Comparison of ENCODE assay signal across 24 cellular contexts in the genomic region with DNA sequence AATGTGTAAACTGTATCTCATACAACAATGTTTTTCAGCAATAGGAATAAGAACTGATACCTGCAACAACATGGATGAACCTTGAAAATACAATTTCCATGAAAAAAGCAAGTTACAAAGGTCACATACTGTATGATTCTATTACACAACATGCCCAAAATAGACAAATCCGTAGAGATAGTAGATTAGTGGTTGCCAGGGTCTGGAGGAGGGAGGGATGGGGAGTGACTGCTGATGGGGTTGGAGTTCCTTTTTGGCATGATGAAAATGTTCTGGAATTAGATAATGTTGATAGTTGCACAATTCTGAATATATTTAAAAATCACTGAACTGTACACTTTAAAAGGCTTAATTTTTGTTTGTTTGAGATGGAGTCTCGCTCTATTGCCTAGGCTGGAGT. TPM values are rescaled to one million over a fixed set of nuclear protein-coding genes. Genes with fewer than 3 reads are reported as not detected.
DNase-seq lines count a peak whose midpoint lies in the region; ATAC-seq and TF ChIP-seq lines count a peak whose summit lies in the region.
"Had no signal": no experiment of that assay in that cellular context is flagged by ENCODE, and none has a peak within 500 bp of the region (broad histone marks: within the 10 kb centered on the region; RNA-seq: fewer than 3 reads in every experiment).

No MANE protein-coding gene starts in this region.

- no peak overlapping the region for H2AFZ ChIP-seq in fibroblast of lung (ENCODE audit: low read length)

- TF ChIP-seq POLR2A in heart left ventricle (IDR thresholded peaks at IDR 0.05) (no peak), thyroid gland (IDR thresholded peaks at IDR 0.05) (no peak)

- intact Hi-C loops in heart left ventricle (cut with DNase I) (no loop called here), cardiac septum (cut with DNase I) (no loop called here), left lung (cut with DNase I) (no loop called here), thyroid gland (cut with DNase I) (no loop called here)

- no peaks in the 10 kb centered on the region for H4K20me1 ChIP-seq in fibroblast of lung (ENCODE audit: control insufficient read depth, extremely low read depth, insufficient read depth, low read length)

- TF ChIP-seq CTCF in heart left ventricle (IDR thresholded peaks at IDR 0.05) (no peak), fibroblast of lung (conservative IDR thresholded peaks at IDR 0.05 in 1 of 2, IDR thresholded peaks at IDR 0.05 in 1 of 2; ENCODE audit: low read depth in 1 of 2, low read length in 2 of 2) (no peak), left lung (IDR thresholded peaks at IDR 0.05) (no peak), thyroid gland (IDR thresholded peaks at IDR 0.05) (no peak)

- no peaks in the 10 kb centered on the region for H3K27me3 ChIP-seq in heart left ventricle
- no peaks in the 10 kb centered on the region for H3K27me3 ChIP-seq in fibroblast of lung (ENCODE audit: control insufficient read depth, insufficient read depth, low read length)
- no peaks in the 10 kb centered on the region for H3K27me3 ChIP-seq in left lung
- no peaks in the 10 kb centered on the region for H3K27me3 ChIP-seq in thyroid gland
- H3K27me3 ChIP-seq: BLaER1 treated with 17β-estradiol and CSF1 and Interleukin-3, amounts not matched to agents 10 nM and 100 nM; neutrophil; stomach; tibial artery had no signal

- H3K4me1 ChIP-seq in heart left ventricle (peaks cover 0 to 11% (median 3%) of the 10 kb centered on the region in 12 donors), fibroblast of lung (ENCODE audit: control insufficient read depth, extremely low read depth, insufficient read depth, low read length) (no peaks in the 10 kb centered on the region), left lung (no peaks in the 10 kb centered on the region), thyroid gland (no peaks in the 10 kb centered on the region)
- H3K4me1 ChIP-seq: stomach, tibial artery had no signal

- DNase-seq in heart left ventricle (no peak), cardiac septum (ENCODE audit: low spot score) (no peak), fibroblast of lung (ENCODE audit: low read depth in 2 of 2) (peak; percentile 11 to 21), left lung (no peak), SIG-M5 treated with dmso at 0.1 percent for 504 hours (lab: John Stamatoyannopoulos, UW; ENCODE audit: unreplicated experiment) (no peak), thyroid gland (no peak), NCI-H1417 treated with DMSO at 0.1 percent for 48 hours (lab: John Stamatoyannopoulos, UW) (no peak)
- DNase-seq in stimulated activated naive CD4-positive, alpha-beta T cell (lab: John Stamatoyannopoulos, UW) = no peak
- DNase-seq: activated CD4-positive, alpha-beta memory T cell treated with anti-CD3 and anti-CD28 coated beads, Interleukin-2, amount 10 ng/mL, durations not matched to agents 7 days and 5 days; activated CD4-positive, CD25-positive, alpha-beta regulatory T cell treated with anti-CD3 and anti-CD28 coated beads, Interleukin-2, amount 50 U/mL, for 72 hours; DND-41; KBM-7; NCI-H1105 treated with DMSO at 0.1 percent for 48 hours; NCI-H2029; NCI-H526 treated with DMSO at 0.1 percent for 48 hours; small intestine; stimulated activated CD4-positive, alpha-beta T cell treated with anti-CD3 and anti-CD28 coated beads, Interleukin-1b, Interleukin-23, amount 100 ng/mL, for 48 hours; stimulated activated CD8-positive, alpha-beta memory T cell treated with anti-CD3 and anti-CD28 coated beads, Interleukin-4, amount 100 ng/mL, for 48 hours; stomach; T-helper 1 cell; tibial artery had no signal

- H3K79me2 ChIP-seq in fibroblast of lung (ENCODE audit: control insufficient read depth, insufficient read depth, low read length) = no peaks in the 10 kb centered on the region

- H3K9ac ChIP-seq in fibroblast of lung (ENCODE audit: insufficient read depth, low read length) = no peak overlapping the region
- H3K9ac ChIP-seq: BLaER1 treated with 17β-estradiol and CSF1 and Interleukin-3, amounts not matched to agents 10 nM and 100 nM had no signal

- no peak overlapping the region for H3K4me2 ChIP-seq in fibroblast of lung (ENCODE audit: extremely low read depth, insufficient read depth, low read length)
- H3K4me2 ChIP-seq: BLaER1 treated with 17β-estradiol and CSF1 and Interleukin-3, amounts not matched to agents 10 nM and 100 nM had no signal

- ATAC-seq in heart left ventricle (peak; percentile 45 to 58 (median 56)), left lung (peak; percentile 61)
- ATAC-seq: activated naive CD4-positive, alpha-beta T cell treated with anti-CD3 and anti-CD28 coated beads, Interleukin-2, amount 50 U/mL, for 72 hours had no signal

- H3K27ac ChIP-seq in heart left ventricle = peak overlapping the region in 1 of 12 donors; percentile 43
- no peak overlapping the region for H3K27ac ChIP-seq in fibroblast of lung (ENCODE audit: insufficient read depth, low read length)
- H3K27ac ChIP-seq in left lung = no peak overlapping the region
- H3K27ac ChIP-seq in thyroid gland = no peak overlapping the region
- H3K27ac ChIP-seq: BLaER1 treated with 17β-estradiol and CSF1 and Interleukin-3, amounts not matched to agents 10 nM and 100 nM; neutrophil; stomach; tibial artery had no signal

- no peak overlapping the region for H3K4me3 ChIP-seq in heart left ventricle
- H3K4me3 ChIP-seq in fibroblast of lung (replicated peaks in 1 of 4; ENCODE audit: control extremely low read depth in 1 of 4, insufficient read depth in 1 of 4, low read depth in 3 of 4, low read length in 4 of 4) = no peak overlapping the region
- H3K4me3 ChIP-seq in left lung = no peak overlapping the region
- no peak overlapping the region for H3K4me3 ChIP-seq in thyroid gland (replicated peaks in 1 of 3)
- H3K4me3 ChIP-seq: BLaER1 treated with 17β-estradiol and CSF1 and Interleukin-3, amounts not matched to agents 10 nM and 100 nM; stomach; tibial artery had no signal

- no peaks in the 10 kb centered on the region for H3K9me3 ChIP-seq in heart left ventricle
- no peaks in the 10 kb centered on the region for H3K9me3 ChIP-seq in fibroblast of lung (ENCODE audit: control insufficient read depth, insufficient read depth, low read depth, low read length)
- H3K9me3 ChIP-seq in left lung = no peaks in the 10 kb centered on the region
- H3K9me3 ChIP-seq in thyroid gland = no peaks in the 10 kb centered on the region
- H3K9me3 ChIP-seq: neutrophil, stomach, tibial artery had no signal

- H3K36me3 ChIP-seq in heart left ventricle = peaks cover 5 to 100% (median 97%) of the 10 kb centered on the region in 9 donors
- H3K36me3 ChIP-seq in fibroblast of lung (ENCODE audit: control insufficient read depth, insufficient read depth, low read length) = peaks cover 7% of the 10 kb centered on the region
- H3K36me3 ChIP-seq in left lung = peaks cover 0 to 100% of the 10 kb centered on the region in 2 donors
- H3K36me3 ChIP-seq in thyroid gland = peaks cover 62 to 83% of the 10 kb centered on the region in 2 donors

- WGBS in heart left ventricle, 4 donors = 48 to 50% (median 49%) methylated on average over 2 of the region's 2 CpGs
- 50% methylated on average over 2 of the region's 2 CpGs for WGBS in thyroid gland, 2 donors

RNA-seq across cellular contexts. Expression of a gene that starts 33.8 kb away (rescaled TPM):
- total RNA-seq in heart left ventricle (10 to 100 TPM; 30.9 to 90.5 (median 57.0) TPM), cardiac septum (65.6 TPM), fibroblast of lung (64.5 and 78.8 TPM in 2 replicates), left lung (100 to 1,000 TPM in 1 of 2 donors, 10 to 100 TPM in 1; 88.8 to 114 TPM), thyroid gland (100 to 1,000 TPM in 2 of 4 donors, 10 to 100 TPM in 2; 83.6 to 134 (median 98.6) TPM)
- polyA plus RNA-seq in heart left ventricle (10 to 100 TPM; 28.2 to 43.3 TPM), fibroblast of lung (76.9 and 108 TPM in 2 replicates)
- 51.1 and 65.7 TPM in 2 replicates for polyA plus RNA-seq in fibroblast of lung (2012)
- 11.1 and 16.1 TPM in 2 replicates for polyA minus RNA-seq in fibroblast of lung (ENCODE audit: low replicate concordance)

Comparison
In these comparisons a context has a peak if more than half of its experiments do, and no peak if none do; other contexts are left out.
1. DNase-seq: peak in fibroblast of lung (2 of 2); none in heart left ventricle (0 of 5), cardiac septum (single experiment), left lung (0 of 2), SIG-M5 treated with dmso at 0.1 percent for 504 hours (single experiment), thyroid gland (0 of 2), stimulated activated naive CD4-positive, alpha-beta T cell (0 of 6) and NCI-H1417 treated with DMSO at 0.1 percent for 48 hours (single experiment).